ENCODE assay signal across 8 cellular contexts in the genomic region with DNA sequence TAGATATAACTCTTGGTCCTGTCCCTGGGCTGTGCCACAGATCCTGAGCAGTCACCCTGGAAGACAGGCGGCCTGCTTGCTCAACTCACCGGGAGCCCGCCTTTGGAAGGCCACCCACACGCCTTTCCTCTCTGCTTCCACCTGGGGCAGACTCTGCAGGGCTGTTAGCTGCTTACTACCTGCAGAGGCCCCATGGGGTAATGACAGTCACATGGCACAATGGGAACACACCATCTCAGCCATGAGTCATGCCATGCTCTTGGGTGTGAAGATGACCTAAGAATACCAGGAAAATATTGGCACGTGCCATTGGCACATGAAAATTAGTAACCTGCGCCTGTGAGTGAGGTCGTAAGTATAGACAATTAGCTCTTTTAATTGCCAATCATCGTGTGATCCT.
DNase-seq lines count a peak whose midpoint lies in the region; ATAC-seq and TF ChIP-seq lines count a peak whose summit lies in the region.

No MANE protein-coding gene starts in this region.

- H3K9me3 ChIP-seq in Karpas-422 (ENCODE audit: low read length) (no peaks in the 10 kb centered on the region), muscle layer of duodenum (ENCODE audit: control insufficient read depth in 1 of 2, low read length in 2 of 2) (no peaks in the 10 kb centered on the region)

- intact Hi-C loops in dorsolateral prefrontal cortex (cut with DNase I): no loop called here

- no peaks in the 10 kb centered on the region for H3K9me2 ChIP-seq in Karpas-422 (replicated peaks; ENCODE audit: insufficient read depth, low read length)

- peak; percentile 34 for DNase-seq in COLO668 (lab: John Stamatoyannopoulos, UW; ENCODE audit: unreplicated experiment)
- peak; percentile 43 for DNase-seq in Karpas-422
- DNase-seq in dorsolateral prefrontal cortex: no peak
- no peak for DNase-seq in NOMO-1 treated with dmso at 0.1 percent for 144 hours (lab: John Stamatoyannopoulos, UW; ENCODE audit: unreplicated experiment)
- no peak for DNase-seq in SKM-1 treated with dmso at 0.1 percent for 144 hours (lab: John Stamatoyannopoulos, UW; ENCODE audit: unreplicated experiment)

- no peak overlapping the region for H3K4me2 ChIP-seq in Karpas-422 (ENCODE audit: low read depth, low read length, poor library complexity, severe bottlenecking)

- H3K27me3 ChIP-seq in Karpas-422 (ENCODE audit: low read length) (no peaks in the 10 kb centered on the region), dorsolateral prefrontal cortex (peaks cover 0 to 4% (median 0%) of the 10 kb centered on the region in 45 donors), muscle layer of duodenum (ENCODE audit: low read depth, low read length) (no peaks in the 10 kb centered on the region)

- no peaks in the 10 kb centered on the region for H3K4me1 ChIP-seq in Karpas-422 (ENCODE audit: low read length)
- H3K4me1 ChIP-seq in muscle layer of duodenum (ENCODE audit: control insufficient read depth in 1 of 2, insufficient read depth in 2 of 2, low read length in 2 of 2): peaks cover 8 to 41% of the 10 kb centered on the region in 2 donors

- H3K27ac ChIP-seq in Karpas-422 (ENCODE audit: low read length): no peak overlapping the region
- peak overlapping the region in 34 of 59 donors; percentile 0 to 84 (median 60) for H3K27ac ChIP-seq in dorsolateral prefrontal cortex
- H3K27ac ChIP-seq in muscle layer of duodenum (ENCODE audit: low read length): peak overlapping the region; percentile 62

- H3K36me3 ChIP-seq in Karpas-422 (ENCODE audit: insufficient read depth, low read length) (no peaks in the 10 kb centered on the region), muscle layer of duodenum (ENCODE audit: control insufficient read depth in 1 of 2, insufficient read depth in 2 of 2, low read length in 2 of 2) (peaks cover 0 to 7% of the 10 kb centered on the region in 2 donors)

- ATAC-seq in GM18502 (IDR thresholded peaks at IDR 0.05; ENCODE audit: poor library complexity, unreplicated experiment) (no peak), GM18868 (IDR thresholded peaks at IDR 0.05; ENCODE audit: unreplicated experiment) (no peak)

- H4K20me1 ChIP-seq in Karpas-422 (ENCODE audit: insufficient read depth, low read depth, low read length): no peaks in the 10 kb centered on the region

- H2AFZ ChIP-seq in Karpas-422 (ENCODE audit: low read length): no peak overlapping the region

- H3K4me3 ChIP-seq in Karpas-422 (ENCODE audit: low read length) (no peak overlapping the region), dorsolateral prefrontal cortex (no peak overlapping the region), muscle layer of duodenum (ENCODE audit: low read depth in 1 of 2, low read length in 2 of 2) (no peak overlapping the region)

- no peaks in the 10 kb centered on the region for H3K79me2 ChIP-seq in Karpas-422 (ENCODE audit: low read length)

- no peak overlapping the region for H3K9ac ChIP-seq in Karpas-422 (ENCODE audit: low read length)

- TF ChIP-seq CTCF in dorsolateral prefrontal cortex (IDR thresholded peaks at IDR 0.05 in 54 of 56, conservative IDR thresholded peaks at IDR 0.05 in 2 of 56; ENCODE audit: low read depth in 1 of 56, partially characterized antibody in 56 of 56): no peak

Comparison
In these comparisons a context has a peak if more than half of its experiments do, and no peak if none do; other contexts are left out.
1. DNase-seq: peak in COLO668 (single experiment) and Karpas-422 (single experiment); none in dorsolateral prefrontal cortex (0 of 10), NOMO-1 treated with dmso at 0.1 percent for 144 hours (single experiment) and SKM-1 treated with dmso at 0.1 percent for 144 hours (single experiment).